10 cellular contexts compared by ENCODE assay signal in genomic region chr11:12160680-12161079, GRCh38. TPM values are rescaled to one million over a fixed set of nuclear protein-coding genes. Genes with fewer than 3 reads are reported as not detected.
A peak's percentile ranks its signal among the peaks of the same experiment; 100 is the strongest.
DNase-seq lines count a peak whose midpoint lies in the region; ATAC-seq and TF ChIP-seq lines count a peak whose summit lies in the region.
"Had no signal": no experiment of that assay in that cellular context is flagged by ENCODE, and none has a peak within 500 bp of the region (broad histone marks: within the 10 kb centered on the region; RNA-seq: fewer than 3 reads in every experiment).

No MANE protein-coding gene starts in this region.

- no peak overlapping the region for H3K9ac ChIP-seq in trophoblast cell (ENCODE audit: low read length)

- H2AFZ ChIP-seq in trophoblast cell (ENCODE audit: insufficient read depth, low read length, poor library complexity) = no peak overlapping the region

- DNase-seq in Caki2 (ENCODE audit: low read depth) (peak; percentile 90), NCI-H2107 treated with DMSO at 0.1 percent for 48 hours (lab: John Stamatoyannopoulos, UW; ENCODE audit: unreplicated experiment) (peak; percentile 43), esophagus squamous epithelium (lab: John Stamatoyannopoulos, UW) (no peak), trophoblast cell (no peak), AG08396 (ENCODE audit: low spot score) (no peak), MG63 (no peak)
- DNase-seq: activated T-cell treated with anti-CD3 and anti-CD28 coated beads, Interleukin-2, amount 50 U/mL, for 1 hour; EL had no signal

- H3K79me1 ChIP-seq in trophoblast cell (ENCODE audit: low read length) = peaks cover 36% of the 10 kb centered on the region

- no peak for ATAC-seq in GM21447 (IDR thresholded peaks at IDR 0.05; ENCODE audit: unreplicated experiment)
- ATAC-seq in HG02798 (IDR thresholded peaks at IDR 0.05; ENCODE audit: poor library complexity, unreplicated experiment) = no peak

- H3K4me1 ChIP-seq in esophagus squamous epithelium (peaks cover 0 to 79% (median 45%) of the 10 kb centered on the region in 3 donors), trophoblast cell (ENCODE audit: control insufficient read depth in 1 of 2, insufficient read depth in 2 of 2, low read length in 2 of 2) (peaks cover 23 to 52% of the 10 kb centered on the region in 2 experiments)

- H3K27ac ChIP-seq in esophagus squamous epithelium = peak overlapping the region; percentile 67 to 90 (median 79)
- H3K27ac ChIP-seq in trophoblast cell (ENCODE audit: low read depth, low read length) = no peak overlapping the region

- H3K36me3 ChIP-seq in esophagus squamous epithelium = peaks cover 0 to 17% (median 0%) of the 10 kb centered on the region in 3 donors
- H3K36me3 ChIP-seq in trophoblast cell (ENCODE audit: control insufficient read depth in 1 of 2, insufficient read depth in 2 of 2, low read length in 2 of 2) = peaks cover 4 to 8% of the 10 kb centered on the region in 2 experiments
- peaks cover 32% of the 10 kb centered on the region for H3K36me3 ChIP-seq in MG63

- H3K4me3 ChIP-seq in esophagus squamous epithelium = no peak overlapping the region
- H3K4me3 ChIP-seq in trophoblast cell (ENCODE audit: low read depth, low read length) = no peak overlapping the region
- no peak overlapping the region for H3K4me3 ChIP-seq in MG63

- no peaks in the 10 kb centered on the region for H3K27me3 ChIP-seq in esophagus squamous epithelium
- no peaks in the 10 kb centered on the region for H3K27me3 ChIP-seq in trophoblast cell (ENCODE audit: insufficient read depth, low read length)
- H3K27me3 ChIP-seq in MG63 = no peaks in the 10 kb centered on the region

- no peak overlapping the region for H3K23ac ChIP-seq in trophoblast cell (ENCODE audit: low read length)

- peaks cover 4% of the 10 kb centered on the region for H3K79me2 ChIP-seq in trophoblast cell (ENCODE audit: control insufficient read depth, insufficient read depth, low read length, poor library complexity)

- H4K12ac ChIP-seq in trophoblast cell (ENCODE audit: low read depth, low read length) = no peak overlapping the region

- WGBS in esophagus squamous epithelium, 2 donors = 64 to 76% methylated on average over 8 to 11 of the region's 12 CpGs
- WGBS in trophoblast cell (ENCODE audit: extremely low coverage, insufficient coverage, insufficient read length) = no CpG with 5 or more reads among the region's 12 CpGs

- in situ Hi-C loops in Caki2 (cut with HindIII; ENCODE audit: low pct_unique_long_range_greater_than_20kb, low sequenced_read_pairs) = no loop called here

- no peak overlapping the region for H3K18ac ChIP-seq in trophoblast cell (ENCODE audit: low read length)

- H4K91ac ChIP-seq in trophoblast cell (ENCODE audit: low read depth, low read length) = peak overlapping the region; percentile 42

- no peak for TF ChIP-seq CTCF in esophagus squamous epithelium (IDR thresholded peaks at IDR 0.05)

- H2BK12ac ChIP-seq in trophoblast cell (ENCODE audit: low read length) = peak overlapping the region; percentile 52

- H3K14ac ChIP-seq in trophoblast cell (ENCODE audit: low read length) = no peak overlapping the region

- H3K9me3 ChIP-seq in esophagus squamous epithelium (no peaks in the 10 kb centered on the region), trophoblast cell (ENCODE audit: insufficient read depth, low read depth, low read length) (no peaks in the 10 kb centered on the region), MG63 (no peaks in the 10 kb centered on the region)

- intact Hi-C loops in esophagus squamous epithelium (cut with DNase I) = no loop called here

- no peak for TF ChIP-seq POLR2A in esophagus squamous epithelium (IDR thresholded peaks at IDR 0.05)

- no peak overlapping the region for H2AK5ac ChIP-seq in trophoblast cell (ENCODE audit: low read length)

- H2BK120ac ChIP-seq in trophoblast cell (ENCODE audit: insufficient read depth, low read length, poor library complexity) = no peak overlapping the region

- H4K8ac ChIP-seq in trophoblast cell (ENCODE audit: low read depth, low read length) = no peak overlapping the region

- H2BK5ac ChIP-seq in trophoblast cell (ENCODE audit: low read depth, low read length, poor library complexity) = no peak overlapping the region

- H3K4ac ChIP-seq in trophoblast cell (ENCODE audit: low read depth, low read length) = peak overlapping the region; percentile 20

- H3K4me2 ChIP-seq in trophoblast cell (ENCODE audit: low read length) = no peak overlapping the region

RNA-seq across cellular contexts. Expression of gene MICAL2, which starts 50.3 kb away (rescaled TPM):
- 54.2 and 69.9 TPM in 2 replicates for total RNA-seq in Caki2 (2014; rRNA removed; shearing (Covaris generic); ENCODE audit: low replicate concordance)
- 10 to 100 TPM; 10.1 to 49.0 (median 19.8) TPM for total RNA-seq in esophagus squamous epithelium
- polyA plus RNA-seq in trophoblast cell (2013) = 24.5 and 30.8 TPM in 2 replicates
- total RNA-seq in MG63 (2014; rRNA removed; shearing (Covaris generic); ENCODE audit: low replicate concordance) = 37.9 and 42.4 TPM in 2 replicates

Comparison
In these comparisons a context has a peak if more than half of its experiments do, and no peak if none do; other contexts are left out.
1. DNase-seq: peak in Caki2 (single experiment) and NCI-H2107 treated with DMSO at 0.1 percent for 48 hours (single experiment); none in esophagus squamous epithelium (single experiment), trophoblast cell (0 of 2), AG08396 (single experiment) and MG63 (single experiment).